In genomic region chr6:144305985-144306384, GRCh38 we compare ENCODE assay signal across 9 cellular contexts. TPM values are rescaled to one million over a fixed set of nuclear protein-coding genes. Genes with fewer than 3 reads are reported as not detected.
A peak's percentile ranks its signal among the peaks of the same experiment; 100 is the strongest.
DNase-seq lines count a peak whose midpoint lies in the region; ATAC-seq and TF ChIP-seq lines count a peak whose summit lies in the region.
"Had no signal": no experiment of that assay in that cellular context is flagged by ENCODE, and none has a peak within 500 bp of the region (broad histone marks: within the 10 kb centered on the region; RNA-seq: fewer than 3 reads in every experiment).

No MANE protein-coding gene starts in this region.

- DNase-seq in CD14-positive monocyte (ENCODE audit: low spot score) = no peak
- peak; percentile 23 for DNase-seq in amniotic epithelial cell (ENCODE audit: low read depth)
- no peak for DNase-seq in amniotic stem cell (lab: John Stamatoyannopoulos, UW)
- DNase-seq in NAMALWA (ENCODE audit: low spot score) = no peak
- no peak for DNase-seq in NCI-H2196 (lab: John Stamatoyannopoulos, UW; ENCODE audit: unreplicated experiment)
- DNase-seq in activated effector memory CD4-positive, alpha-beta T cell treated with anti-CD3 and anti-CD28 coated beads, Interleukin-2, amount 50 U/mL, for 16 hours = no peak
- DNase-seq: GF-D8 had no signal

- peak; percentile 96 for ATAC-seq in GM19395 (IDR thresholded peaks at IDR 0.05; ENCODE audit: unreplicated experiment)
- peak; percentile 93 for ATAC-seq in HG03159 (IDR thresholded peaks at IDR 0.05; ENCODE audit: unreplicated experiment)

- TF ChIP-seq CTCF in CD14-positive monocyte (IDR thresholded peaks at IDR 0.05) = no peak

- H3K27ac Mint-ChIP-seq in CD14-positive monocyte = peak overlapping the region; percentile 11 to 81 (median 48)

- H3K27me3 Mint-ChIP-seq in CD14-positive monocyte (ENCODE audit: low read depth in 3 of 3) = no peaks in the 10 kb centered on the region

- peaks cover 37 to 57% of the 10 kb centered on the region in 2 donors for H3K36me3 Mint-ChIP-seq in CD14-positive monocyte

- no peaks in the 10 kb centered on the region for H3K9me3 Mint-ChIP-seq in CD14-positive monocyte

- intact Hi-C loops in CD14-positive monocyte (cut with micrococcal nuclease) = no loop called here

- H3K4me1 Mint-ChIP-seq in CD14-positive monocyte = peaks cover 23% of the 10 kb centered on the region

- no peak overlapping the region for H3K4me3 Mint-ChIP-seq in CD14-positive monocyte

RNA-seq across cellular contexts. Expression of gene UTRN, which starts 20.9 kb away (rescaled TPM):
- polyA plus RNA-seq in CD14-positive monocyte = 10 to 100 TPM; 21.8 to 66.1 TPM
